29 cellular contexts compared by ENCODE assay signal in genomic region chr6:165455488-165455887, GRCh38.
"Had no signal": no experiment of that assay in that cellular context is flagged by ENCODE, and none has a peak within 500 bp of the region (broad histone marks: within the 10 kb centered on the region; RNA-seq: fewer than 3 reads in every experiment).

No MANE protein-coding gene starts in this region.

- DNase-seq: naive thymus-derived CD4-positive, alpha-beta T cell; natural killer cell; occipital lobe; ovary; posterior cingulate gyrus; psoas muscle; right cardiac atrium; right lobe of liver; sigmoid colon; small intestine; stimulated activated CD4-positive, alpha-beta T cell treated with anti-CD3 and anti-CD28 coated beads, Interleukin-15, amount 100 ng/mL, for 24 hours; stimulated activated CD4-positive, alpha-beta T cell treated with anti-CD3 and anti-CD28 coated beads, Interleukin-2, amount 100 ng/mL, for 24 hours; stimulated activated CD4-positive, alpha-beta T cell treated with anti-CD3 and anti-CD28 coated beads, Interleukin-2, amount 100 ng/mL, for 48 hours; stimulated activated CD4-positive, alpha-beta T cell treated with anti-CD3 and anti-CD28 coated beads, Interleukin-4, amount 100 ng/mL, for 24 hours; stimulated activated naive CD4-positive, alpha-beta T cell; stimulated activated naive CD8-positive, alpha-beta T cell treated with anti-CD3 and anti-CD28 coated beads, Interleukin-15, amount 100 ng/mL, for 72 hours; stimulated activated naive CD8-positive, alpha-beta T cell treated with anti-CD3 and anti-CD28 coated beads, Interleukin-15, Interleukin-2, amounts not matched to agents 100 U/mL and 50 U/mL, for 24 hours; substantia nigra; testis; upper lobe of right lung; uterus had no signal

- H3K36me3 ChIP-seq: neural progenitor cell, ovary, right lobe of liver, sigmoid colon, suprapubic skin, tibial nerve, upper lobe of right lung, uterus had no signal

- H3K4me3 Mint-ChIP-seq: naive thymus-derived CD4-positive, alpha-beta T cell; natural killer cell; nephron; neural progenitor cell; stimulated activated memory B cell treated with anti-CD40 and anti-IgM and Interleukin-4, amounts not matched to agents 10 μg/mL and 1 μg/mL and 100 μg/mL, for 72 hours; stimulated activated naive CD8-positive, alpha-beta T cell treated with anti-CD3 and anti-CD28 coated beads, Interleukin-15, amount 100 ng/mL, for 72 hours; type B pancreatic cell had no signal

- H3K9me3 Mint-ChIP-seq: nephron, type B pancreatic cell had no signal

- H3K4me1 Mint-ChIP-seq: natural killer cell; stimulated activated memory B cell treated with anti-CD40 and anti-IgM and Interleukin-4, amounts not matched to agents 10 μg/mL and 1 μg/mL and 100 μg/mL, for 72 hours; stimulated activated naive CD8-positive, alpha-beta T cell treated with anti-CD3 and anti-CD28 coated beads, Interleukin-15, amount 100 ng/mL, for 72 hours had no signal

- H3K27me3 ChIP-seq: ovary, right lobe of liver, sigmoid colon, suprapubic skin, testis, tibial nerve, upper lobe of right lung, uterus had no signal

- H3K27ac ChIP-seq: neural progenitor cell, ovary, parathyroid adenoma, psoas muscle, right lobe of liver, sigmoid colon, suprapubic skin, testis, tibial nerve, upper lobe of right lung, uterus had no signal

- H3K9me3 ChIP-seq: ovary, psoas muscle, right lobe of liver, sigmoid colon, suprapubic skin, testis, tibial nerve, upper lobe of right lung, uterus had no signal

- H3K27ac Mint-ChIP-seq: naive thymus-derived CD4-positive, alpha-beta T cell; natural killer cell; neural progenitor cell; progenitor cell of endocrine pancreas; stimulated activated memory B cell treated with anti-CD40 and anti-IgM and Interleukin-4, amounts not matched to agents 10 μg/mL and 1 μg/mL and 100 μg/mL, for 72 hours; stimulated activated naive CD8-positive, alpha-beta T cell treated with anti-CD3 and anti-CD28 coated beads, Interleukin-15, amount 100 ng/mL, for 72 hours; type B pancreatic cell had no signal

- H3K36me3 Mint-ChIP-seq: naive thymus-derived CD4-positive, alpha-beta T cell; natural killer cell; stimulated activated memory B cell treated with anti-CD40 and anti-IgM and Interleukin-4, amounts not matched to agents 10 μg/mL and 1 μg/mL and 100 μg/mL, for 72 hours; type B pancreatic cell had no signal

- H3K4me3 ChIP-seq: neural progenitor cell, ovary, psoas muscle, right lobe of liver, sigmoid colon, suprapubic skin, testis, tibial nerve, upper lobe of right lung, uterus had no signal

- H3K27me3 Mint-ChIP-seq: progenitor cell of endocrine pancreas; stimulated activated memory B cell treated with anti-CD40 and anti-IgM and Interleukin-4, amounts not matched to agents 10 μg/mL and 1 μg/mL and 100 μg/mL, for 72 hours; type B pancreatic cell had no signal

- H3K4me1 ChIP-seq: neural progenitor cell, parathyroid adenoma, psoas muscle, right lobe of liver, sigmoid colon, suprapubic skin, testis, tibial nerve, upper lobe of right lung, uterus had no signal

- ATAC-seq: naive thymus-derived CD4-positive, alpha-beta T cell; natural killer cell; psoas muscle; right cardiac atrium; right lobe of liver; stimulated activated memory B cell treated with anti-CD40 and anti-IgM and Interleukin-4, amounts not matched to agents 10 μg/mL and 1 μg/mL and 100 μg/mL, for 72 hours; stimulated activated naive CD8-positive, alpha-beta T cell treated with anti-CD3 and anti-CD28 coated beads, Interleukin-15, amount 100 ng/mL, for 72 hours; stimulated activated naive CD8-positive, alpha-beta T cell treated with anti-CD3 and anti-CD28 coated beads, Interleukin-15, Interleukin-2, amounts not matched to agents 100 U/mL and 50 U/mL, for 24 hours; upper lobe of right lung had no signal
